Comparison of ENCODE assay signal across 9 cellular contexts in genomic region chr18:11741505-11742145, GRCh38. TPM values are rescaled to one million over a fixed set of nuclear protein-coding genes. Genes with fewer than 3 reads are reported as not detected.
A peak's percentile ranks its signal among the peaks of the same experiment; 100 is the strongest.
DNase-seq lines count a peak whose midpoint lies in the region; ATAC-seq, FAIRE-seq and TF ChIP-seq lines count a peak whose summit lies in the region.
"Had no signal": no experiment of that assay in that cellular context is flagged by ENCODE, and none has a peak within 500 bp of the region (broad histone marks: within the 10 kb centered on the region; RNA-seq: fewer than 3 reads in every experiment).

No MANE protein-coding gene starts in this region.

- FAIRE-seq in bronchial epithelial cell (lab: Jason Lieb, UNC): no peak

- H3K27ac Mint-ChIP-seq in neural crest cell (ENCODE audit: unreplicated experiment): no peak overlapping the region
- H3K27ac Mint-ChIP-seq: activated T-cell treated with anti-CD3 and anti-CD28 coated beads, Interleukin-2, amount 50 U/mL, for 72 hours had no signal

- no peaks in the 10 kb centered on the region for H3K4me1 Mint-ChIP-seq in neural crest cell

- ATAC-seq in GM21360 (IDR thresholded peaks at IDR 0.05; ENCODE audit: unreplicated experiment) (no peak), GM19452 (IDR thresholded peaks at IDR 0.05; ENCODE audit: unreplicated experiment) (no peak)

- TF ChIP-seq CTCF in GM06990 (IDR thresholded peaks at IDR 0.05; ENCODE audit: insufficient read depth, low read length, poor library complexity, severe bottlenecking): peak; percentile 70
- peak; percentile 64 for TF ChIP-seq CTCF in LNCaP clone FGC (IDR thresholded peaks at IDR 0.05; ENCODE audit: control insufficient read depth, extremely low read depth, insufficient read depth)
- TF ChIP-seq CTCF in bronchial epithelial cell (IDR thresholded peaks at IDR 0.05; ENCODE audit: insufficient read depth, low read length, severe bottlenecking): peak; percentile 67
- peak; percentile 66 for TF ChIP-seq CTCF in neural crest cell (conservative IDR thresholded peaks at IDR 0.05)

- H3K4me3 ChIP-seq in GM06990 (replicated peaks; ENCODE audit: low read depth, low read length) (no peak overlapping the region), LNCaP clone FGC (ENCODE audit: low read depth, low read length) (no peak overlapping the region), bronchial epithelial cell (ENCODE audit: low read depth, low read length) (no peak overlapping the region), MG63 (no peak overlapping the region)

- no peaks in the 10 kb centered on the region for H3K9me3 Mint-ChIP-seq in neural crest cell
- H3K9me3 Mint-ChIP-seq: activated T-cell treated with anti-CD3 and anti-CD28 coated beads, Interleukin-2, amount 50 U/mL, for 72 hours had no signal

- H3K27me3 ChIP-seq in GM06990 (replicated peaks; ENCODE audit: control insufficient read depth, insufficient read depth, low read length) (peaks cover 1% of the 10 kb centered on the region), bronchial epithelial cell (ENCODE audit: control insufficient read depth, insufficient read depth, low read length) (no peaks in the 10 kb centered on the region), MG63 (0 out of 2 replicates have a peak, but pooled peaks cover 3% of the 10 kb centered on the region)

- H3K36me3 ChIP-seq in GM06990 (ENCODE audit: control insufficient read depth, insufficient read depth, low read length) (no peaks in the 10 kb centered on the region), bronchial epithelial cell (ENCODE audit: control insufficient read depth, insufficient read depth, low read length) (no peaks in the 10 kb centered on the region), MG63 (no peaks in the 10 kb centered on the region)

- no peak overlapping the region for H3K4me3 Mint-ChIP-seq in neural crest cell
- H3K4me3 Mint-ChIP-seq: activated T-cell treated with anti-CD3 and anti-CD28 coated beads, Interleukin-2, amount 50 U/mL, for 72 hours had no signal

- no peaks in the 10 kb centered on the region for H3K9me3 ChIP-seq in MG63

- H3K27me3 Mint-ChIP-seq in neural crest cell (ENCODE audit: low read depth): peaks cover 4% of the 10 kb centered on the region

- no peaks in the 10 kb centered on the region for H3K36me3 Mint-ChIP-seq in neural crest cell (ENCODE audit: low read depth)

- no peak for DNase-seq in GM06990 (ENCODE audit: extremely low read depth, insufficient read length)
- DNase-seq in LNCaP clone FGC (ENCODE audit: low read depth): no peak
- DNase-seq in bronchial epithelial cell (ENCODE audit: low read depth): peak; percentile 35
- DNase-seq in neural crest cell (ENCODE audit: low read depth, low spot score): no peak
- DNase-seq in MG63: no peak
- DNase-seq in T1000 (lab: John Stamatoyannopoulos, UW): no peak
- DNase-seq: activated T-cell treated with anti-CD3 and anti-CD28 coated beads, Interleukin-2, amount 50 U/mL, for 72 hours had no signal

RNA-seq across cellular contexts. Expression of gene GNAL, which starts 52.6 kb away (rescaled TPM):
- total RNA-seq in bronchial epithelial cell (8.8 and 10.8 TPM in 2 replicates), neural crest cell (20.4 and 20.5 TPM in 2 replicates)
- 0.76 and 2.7 TPM in 2 replicates for total RNA-seq in MG63 (2014; rRNA removed; shearing (Covaris generic); ENCODE audit: low replicate concordance)
